15 cellular contexts compared by ENCODE assay signal in genomic region chr1:221782970-221783369, GRCh38. TPM values are rescaled to one million over a fixed set of nuclear protein-coding genes. Genes with fewer than 3 reads are reported as not detected.
DNase-seq lines count a peak whose midpoint lies in the region; ATAC-seq and TF ChIP-seq lines count a peak whose summit lies in the region.
"Had no signal": no experiment of that assay in that cellular context is flagged by ENCODE, and none has a peak within 500 bp of the region (broad histone marks: within the 10 kb centered on the region; RNA-seq: fewer than 3 reads in every experiment).

No MANE protein-coding gene starts in this region.

- no peak overlapping the region for H3K27ac ChIP-seq in spleen
- H3K27ac ChIP-seq: breast epithelium, neutrophil, WERI-Rb-1 had no signal

- no peaks in the 10 kb centered on the region for H3K27me3 ChIP-seq in spleen (replicated peaks in 1 of 7)
- H3K27me3 ChIP-seq: breast epithelium had no signal

- H3K27ac Mint-ChIP-seq in activated naive CD4-positive, alpha-beta T cell treated with anti-CD3 and anti-CD28 coated beads, Interleukin-2, amount 50 U/mL, for 72 hours = no peak overlapping the region
- H3K27ac Mint-ChIP-seq in activated naive CD4-positive, alpha-beta T cell treated with anti-CD3 and anti-CD28 coated beads for 36 hours = no peak overlapping the region
- peak overlapping the region; percentile 89 for H3K27ac Mint-ChIP-seq in T-helper 17 cell
- H3K27ac Mint-ChIP-seq in central memory CD8-positive, alpha-beta T cell (ENCODE audit: low read depth) = peak overlapping the region; percentile 22
- H3K27ac Mint-ChIP-seq in T-cell = no peak overlapping the region
- H3K27ac Mint-ChIP-seq: dendritic cell treated with granulocyte-macrophage colony-stimulating factor and Interleukin-4, amounts not matched to agents 40 ng/mL and 50 ng/mL, for 4 days had no signal

- no peak overlapping the region for H3K4me3 Mint-ChIP-seq in activated naive CD4-positive, alpha-beta T cell treated with anti-CD3 and anti-CD28 coated beads for 36 hours
- peak overlapping the region; percentile 81 for H3K4me3 Mint-ChIP-seq in T-helper 17 cell
- peak overlapping the region; percentile 61 for H3K4me3 Mint-ChIP-seq in central memory CD8-positive, alpha-beta T cell
- H3K4me3 Mint-ChIP-seq in T-cell = peak overlapping the region in 1 of 3 donors; percentile 70
- H3K4me3 Mint-ChIP-seq: dendritic cell treated with granulocyte-macrophage colony-stimulating factor and Interleukin-4, amounts not matched to agents 40 ng/mL and 50 ng/mL, for 4 days had no signal

- TF ChIP-seq CTCF in spleen (IDR thresholded peaks at IDR 0.05 in 8 of 11, conservative IDR thresholded peaks at IDR 0.05 in 3 of 11) = no peak

- POLR2A ChIA-PET in T-cell (lab: Charles Lee) = interaction anchor here in 1 of 2 donors (0.5 kb wide), 1 partner anchor 218 kb away, joined by 3 read pairs; no protein-coding TSS in a partner anchor

- no peaks in the 10 kb centered on the region for H3K9me3 ChIP-seq in T-helper 17 cell (ENCODE audit: control insufficient read depth, low read length, poor library complexity, severe bottlenecking)
- H3K9me3 ChIP-seq in spleen = no peaks in the 10 kb centered on the region
- H3K9me3 ChIP-seq: breast epithelium, neutrophil had no signal

- no peak for TF ChIP-seq POLR2A in spleen (IDR thresholded peaks at IDR 0.05)

- H3K36me3 Mint-ChIP-seq in activated naive CD4-positive, alpha-beta T cell treated with anti-CD3 and anti-CD28 coated beads, Interleukin-2, amount 50 U/mL, for 72 hours = peaks cover 0 to 5% of the 10 kb centered on the region in 2 donors
- H3K36me3 Mint-ChIP-seq in activated naive CD4-positive, alpha-beta T cell treated with anti-CD3 and anti-CD28 coated beads for 36 hours (ENCODE audit: low read depth) = no peaks in the 10 kb centered on the region
- H3K36me3 Mint-ChIP-seq in T-helper 17 cell (ENCODE audit: low read depth) = no peaks in the 10 kb centered on the region
- H3K36me3 Mint-ChIP-seq in central memory CD8-positive, alpha-beta T cell (ENCODE audit: insufficient read depth) = peaks cover 3% of the 10 kb centered on the region
- H3K36me3 Mint-ChIP-seq in T-cell = no peaks in the 10 kb centered on the region

- no peaks in the 10 kb centered on the region for H3K27me3 Mint-ChIP-seq in activated naive CD4-positive, alpha-beta T cell treated with anti-CD3 and anti-CD28 coated beads for 36 hours (ENCODE audit: low read depth)
- no peaks in the 10 kb centered on the region for H3K27me3 Mint-ChIP-seq in T-helper 17 cell
- H3K27me3 Mint-ChIP-seq in central memory CD8-positive, alpha-beta T cell = no peaks in the 10 kb centered on the region
- H3K27me3 Mint-ChIP-seq in T-cell = no peaks in the 10 kb centered on the region
- H3K27me3 Mint-ChIP-seq: dendritic cell treated with granulocyte-macrophage colony-stimulating factor and Interleukin-4, amounts not matched to agents 40 ng/mL and 50 ng/mL, for 4 days had no signal

- peak; percentile 10 to 32 for ATAC-seq in activated naive CD4-positive, alpha-beta T cell treated with anti-CD3 and anti-CD28 coated beads, Interleukin-2, amount 50 U/mL, for 72 hours
- no peak for ATAC-seq in T-helper 17 cell
- ATAC-seq in central memory CD8-positive, alpha-beta T cell (replicated peaks; ENCODE audit: extremely low read depth, poor library complexity, severe bottlenecking) = no peak
- no peak for ATAC-seq in T-cell (replicated peaks in 1 of 4)
- ATAC-seq: Right ventricle myocardium inferior had no signal

- DNase-seq in activated naive CD4-positive, alpha-beta T cell treated with anti-CD3 and anti-CD28 coated beads, Interleukin-2, amount 50 U/mL, for 72 hours (ENCODE audit: low spot score in 2 of 2) = no peak
- DNase-seq in activated naive CD4-positive, alpha-beta T cell treated with anti-CD3 and anti-CD28 coated beads for 36 hours = no peak
- no peak for DNase-seq in T-helper 17 cell
- DNase-seq in central memory CD8-positive, alpha-beta T cell (ENCODE audit: low spot score in 2 of 2) = no peak
- no peak for DNase-seq in spleen
- DNase-seq in SHP77 (lab: John Stamatoyannopoulos, UW) = no peak
- no peak for DNase-seq in T-cell
- DNase-seq in NK-92 treated with Interleukin-12 subunit alpha and Interleukin-12 subunit beta, amount 100 ng/mL, for 24 hours (lab: John Stamatoyannopoulos, UW) = no peak
- DNase-seq: Calu3, NCI-H146, WERI-Rb-1 had no signal

- 85 to 100% (median 93%) methylated on average over 1 of the region's 1 CpG for WGBS in spleen, 5 donors

- CTCF ChIA-PET in activated naive CD4-positive, alpha-beta T cell treated with anti-CD3 and anti-CD28 coated beads for 36 hours (lab: Charles Lee) = interaction anchor here (0.6 to 1.1 kb wide), 3 partner anchors 11 to 72 kb away, joined by 3 read pairs; no protein-coding TSS in a partner anchor
- CTCF ChIA-PET in T-cell (lab: Charles Lee) = interaction anchor here in 1 of 2 donors (1.5 to 1.9 kb wide), 2 partner anchors 13 to 25 kb away, joined by 3 to 4 read pairs; no protein-coding TSS in a partner anchor

- H3K4me1 Mint-ChIP-seq in activated naive CD4-positive, alpha-beta T cell treated with anti-CD3 and anti-CD28 coated beads for 36 hours (ENCODE audit: low read depth) = peaks cover 52% of the 10 kb centered on the region
- H3K4me1 Mint-ChIP-seq in T-helper 17 cell = peaks cover 44% of the 10 kb centered on the region
- peaks cover 50% of the 10 kb centered on the region for H3K4me1 Mint-ChIP-seq in central memory CD8-positive, alpha-beta T cell
- H3K4me1 Mint-ChIP-seq in T-cell = peaks cover 52 to 68% (median 56%) of the 10 kb centered on the region in 3 donors

- no peaks in the 10 kb centered on the region for H3K9me3 Mint-ChIP-seq in activated naive CD4-positive, alpha-beta T cell treated with anti-CD3 and anti-CD28 coated beads, Interleukin-2, amount 50 U/mL, for 72 hours
- no peaks in the 10 kb centered on the region for H3K9me3 Mint-ChIP-seq in activated naive CD4-positive, alpha-beta T cell treated with anti-CD3 and anti-CD28 coated beads for 36 hours
- no peaks in the 10 kb centered on the region for H3K9me3 Mint-ChIP-seq in central memory CD8-positive, alpha-beta T cell
- H3K9me3 Mint-ChIP-seq in T-cell = no peaks in the 10 kb centered on the region
- H3K9me3 Mint-ChIP-seq: dendritic cell treated with granulocyte-macrophage colony-stimulating factor and Interleukin-4, amounts not matched to agents 40 ng/mL and 50 ng/mL, for 4 days had no signal

- peaks cover 16 to 65% (median 41%) of the 10 kb centered on the region in 6 donors for H3K4me1 ChIP-seq in spleen
- H3K4me1 ChIP-seq: breast epithelium had no signal

- H3K36me3 ChIP-seq in spleen = no peaks in the 10 kb centered on the region
- H3K36me3 ChIP-seq: breast epithelium, neutrophil, WERI-Rb-1 had no signal

- intact Hi-C loops in activated naive CD4-positive, alpha-beta T cell treated with anti-CD3 and anti-CD28 coated beads for 36 hours (cut with micrococcal nuclease) = loop anchor here (1.0 kb wide), 1 partner anchor 11 kb away; no protein-coding TSS in a partner anchor
- intact Hi-C loops in spleen (cut with DNase I; ENCODE audit: low total_unique reads) = no loop called here

- H3K4me3 ChIP-seq in spleen = no peak overlapping the region
- H3K4me3 ChIP-seq: breast epithelium had no signal

RNA-seq across cellular contexts. Expression of gene DUSP10, which starts 41.1 kb away (rescaled TPM):
- total RNA-seq in activated naive CD4-positive, alpha-beta T cell treated with anti-CD3 and anti-CD28 coated beads, Interleukin-2, amount 50 U/mL, for 72 hours = 1 to 10 TPM; 7.8 to 9.3 TPM
- total RNA-seq in activated naive CD4-positive, alpha-beta T cell treated with anti-CD3 and anti-CD28 coated beads for 36 hours = 1 to 10 TPM; 9.1 TPM
- total RNA-seq in T-helper 17 cell = 100 to 1,000 TPM in 1 of 2 donors, 10 to 100 TPM in 1; 95.6 to 107 TPM
- 10 to 100 TPM in 1 of 7 donors, 1 to 10 TPM in 6; 6.6 to 11.9 (median 7.6) TPM for total RNA-seq in spleen
- 1 to 10 TPM; 3.4 to 7.4 (median 4.4) TPM for polyA plus RNA-seq in spleen
- 10 to 100 TPM in 2 of 5 donors, 1 to 10 TPM in 3; 5.2 to 64.2 (median 6.0) TPM for total RNA-seq in T-cell

Comparison
In these comparisons a context has a peak if more than half of its experiments do, and no peak if none do; other contexts are left out.
1. ATAC-seq: peak in activated naive CD4-positive, alpha-beta T cell treated with anti-CD3 and anti-CD28 coated beads, Interleukin-2, amount 50 U/mL, for 72 hours (2 of 2); none in T-helper 17 cell (single experiment), central memory CD8-positive, alpha-beta T cell (single experiment) and T-cell (0 of 4).
2. H3K27ac Mint-ChIP-seq: peak in T-helper 17 cell (single experiment) and central memory CD8-positive, alpha-beta T cell (single experiment); none in activated naive CD4-positive, alpha-beta T cell treated with anti-CD3 and anti-CD28 coated beads, Interleukin-2, amount 50 U/mL, for 72 hours (0 of 2), activated naive CD4-positive, alpha-beta T cell treated with anti-CD3 and anti-CD28 coated beads for 36 hours (single experiment) and T-cell (0 of 2).